Comparison of ENCODE assay signal across 11 cellular contexts in genomic region chr9:21688108-21689102, GRCh38.
DNase-seq lines count a peak whose midpoint lies in the region; ATAC-seq and TF ChIP-seq lines count a peak whose summit lies in the region.
"Had no signal": no experiment of that assay in that cellular context is flagged by ENCODE, and none has a peak within 500 bp of the region (broad histone marks: within the 10 kb centered on the region; RNA-seq: fewer than 3 reads in every experiment).

No MANE protein-coding gene starts in this region.

- peak; percentile 63 for ATAC-seq in omental fat pad (ENCODE audit: low FRiP score)
- ATAC-seq in GM18868 (IDR thresholded peaks at IDR 0.05; ENCODE audit: unreplicated experiment), result no peak

- peak overlapping the region; percentile 1 for H3K4me3 ChIP-seq in coronary artery

- no peak overlapping the region for H3K27ac ChIP-seq in coronary artery
- H3K27ac ChIP-seq: VCaP had no signal

- DNase-seq in DMS153 treated with DMSO at 0.1 percent for 48 hours (lab: John Stamatoyannopoulos, UW; ENCODE audit: unreplicated experiment) (peak; percentile 44), NCI-H226 (peak; percentile 36), coronary artery (ENCODE audit: low spot score) (no peak), omental fat pad (ENCODE audit: low spot score) (no peak), activated gamma-delta T cell (lab: John Stamatoyannopoulos, UW) (no peak), midbrain (lab: John Stamatoyannopoulos, UW) (no peak)
- no peak for DNase-seq in effector CD4-positive, alpha-beta T cell
- DNase-seq: cortex of kidney, NCI-H1436 treated with DMSO at 0.1 percent for 48 hours had no signal

- no peak for TF ChIP-seq CTCF in coronary artery (IDR thresholded peaks at IDR 0.05)
- no peak for TF ChIP-seq CTCF in omental fat pad (IDR thresholded peaks at IDR 0.05)

Comparison
In these comparisons a context has a peak if more than half of its experiments do, and no peak if none do; other contexts are left out.
1. DNase-seq: peak in DMS153 treated with DMSO at 0.1 percent for 48 hours (single experiment) and NCI-H226 (single experiment); none in coronary artery (single experiment), omental fat pad (single experiment), activated gamma-delta T cell (single experiment), effector CD4-positive, alpha-beta T cell (single experiment) and midbrain (single experiment).